In the genomic region with DNA sequence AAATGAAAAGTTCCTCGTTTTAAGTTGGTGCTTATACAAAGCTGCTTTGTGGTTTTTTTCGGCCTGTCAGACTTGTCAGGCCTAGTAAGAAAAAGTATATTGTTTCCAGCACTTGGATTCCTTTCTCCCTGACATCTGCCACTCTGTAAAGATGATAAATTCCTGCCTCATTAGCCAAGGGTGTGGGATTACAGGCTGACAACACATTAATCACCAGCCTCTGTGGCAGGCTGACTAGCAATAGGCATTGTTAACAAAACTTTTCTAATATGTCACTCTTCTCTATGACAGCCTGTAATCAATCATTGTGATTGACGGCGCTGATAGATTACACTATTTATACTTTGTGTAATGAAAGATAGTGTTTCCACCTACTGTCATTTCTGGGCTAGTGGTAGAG, we compare ENCODE assay signal across 1 cellular context.
A peak's percentile ranks its signal among the peaks of the same experiment; 100 is the strongest.
TF ChIP-seq lines count a peak whose summit lies in the region.

No MANE protein-coding gene starts in this region.

TF ChIP-seq in HEK293, 187 proteins besides CTCF, POLR2A, EP300 and RAD21 (continued from another document):
- TF ChIP-seq SP2 (tag by site-specific recombination; IDR thresholded peaks at IDR 0.05) (peak; percentile 65), KLF7 (tag by site-specific recombination; IDR thresholded peaks at IDR 0.05; ENCODE audit: borderline replicate concordance) (no peak), ZNF114 (tag by site-specific recombination; IDR thresholded peaks at IDR 0.05) (no peak), ZNF600 (tag by site-specific recombination; IDR thresholded peaks at IDR 0.05) (no peak), ZNF133 (tag by site-specific recombination; IDR thresholded peaks at IDR 0.05) (no peak), YY1 (tag by site-specific recombination; IDR thresholded peaks at IDR 0.05) (0 out of 2 replicates have a peak, but pooled peaks have one; percentile 21), GFI1B (tag by site-specific recombination; IDR thresholded peaks at IDR 0.05) (peak; percentile 73; the same call in 1 of the 2 replicates), ZNF521 (tag by site-specific recombination; IDR thresholded peaks at IDR 0.05) (no peak), ZNF561 (tag by site-specific recombination; IDR thresholded peaks at IDR 0.05; ENCODE audit: borderline replicate concordance) (no peak), ZNF248 (tag by site-specific recombination; IDR thresholded peaks at IDR 0.05) (no peak), GLI2 (tag by site-specific recombination; IDR thresholded peaks at IDR 0.05; ENCODE audit: borderline replicate concordance, low read depth) (0 out of 2 replicates have a peak, but pooled peaks have one; percentile 79), ZNF626 (tag by site-specific recombination; IDR thresholded peaks at IDR 0.05) (no peak), ZNF501 (tag by site-specific recombination; IDR thresholded peaks at IDR 0.05) (peak; percentile 57; the same call in 1 of the 2 replicates), ZNF664 (tag by site-specific recombination; IDR thresholded peaks at IDR 0.05) (peak; percentile 75), MZF1 (tag by site-specific recombination; IDR thresholded peaks at IDR 0.05; ENCODE audit: borderline replicate concordance) (no peak), KLF10 (tag by site-specific recombination; IDR thresholded peaks at IDR 0.05) (peak; percentile 53), ZBTB20 (tag by site-specific recombination; IDR thresholded peaks at IDR 0.05) (no peak), ZNF341 (tag by site-specific recombination; IDR thresholded peaks at IDR 0.05; ENCODE audit: low read depth) (no peak), MEIS1 (CRISPR knock-in tag; IDR thresholded peaks at IDR 0.05; ENCODE audit: borderline replicate concordance) (peak; percentile 72; the same call in 1 of the 2 replicates)
- TF ChIP-seq, protein P1, sequence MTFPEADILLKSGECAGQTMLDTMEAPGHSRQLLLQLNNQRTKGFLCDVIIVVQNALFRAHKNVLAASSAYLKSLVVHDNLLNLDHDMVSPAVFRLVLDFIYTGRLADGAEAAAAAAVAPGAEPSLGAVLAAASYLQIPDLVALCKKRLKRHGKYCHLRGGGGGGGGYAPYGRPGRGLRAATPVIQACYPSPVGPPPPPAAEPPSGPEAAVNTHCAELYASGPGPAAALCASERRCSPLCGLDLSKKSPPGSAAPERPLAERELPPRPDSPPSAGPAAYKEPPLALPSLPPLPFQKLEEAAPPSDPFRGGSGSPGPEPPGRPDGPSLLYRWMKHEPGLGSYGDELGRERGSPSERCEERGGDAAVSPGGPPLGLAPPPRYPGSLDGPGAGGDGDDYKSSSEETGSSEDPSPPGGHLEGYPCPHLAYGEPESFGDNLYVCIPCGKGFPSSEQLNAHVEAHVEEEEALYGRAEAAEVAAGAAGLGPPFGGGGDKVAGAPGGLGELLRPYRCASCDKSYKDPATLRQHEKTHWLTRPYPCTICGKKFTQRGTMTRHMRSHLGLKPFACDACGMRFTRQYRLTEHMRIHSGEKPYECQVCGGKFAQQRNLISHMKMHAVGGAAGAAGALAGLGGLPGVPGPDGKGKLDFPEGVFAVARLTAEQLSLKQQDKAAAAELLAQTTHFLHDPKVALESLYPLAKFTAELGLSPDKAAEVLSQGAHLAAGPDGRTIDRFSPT (tag by site-specific recombination; IDR thresholded peaks at IDR 0.05) = no peak; the same call in 1 of the 2 replicates
- TF ChIP-seq, protein P2, sequence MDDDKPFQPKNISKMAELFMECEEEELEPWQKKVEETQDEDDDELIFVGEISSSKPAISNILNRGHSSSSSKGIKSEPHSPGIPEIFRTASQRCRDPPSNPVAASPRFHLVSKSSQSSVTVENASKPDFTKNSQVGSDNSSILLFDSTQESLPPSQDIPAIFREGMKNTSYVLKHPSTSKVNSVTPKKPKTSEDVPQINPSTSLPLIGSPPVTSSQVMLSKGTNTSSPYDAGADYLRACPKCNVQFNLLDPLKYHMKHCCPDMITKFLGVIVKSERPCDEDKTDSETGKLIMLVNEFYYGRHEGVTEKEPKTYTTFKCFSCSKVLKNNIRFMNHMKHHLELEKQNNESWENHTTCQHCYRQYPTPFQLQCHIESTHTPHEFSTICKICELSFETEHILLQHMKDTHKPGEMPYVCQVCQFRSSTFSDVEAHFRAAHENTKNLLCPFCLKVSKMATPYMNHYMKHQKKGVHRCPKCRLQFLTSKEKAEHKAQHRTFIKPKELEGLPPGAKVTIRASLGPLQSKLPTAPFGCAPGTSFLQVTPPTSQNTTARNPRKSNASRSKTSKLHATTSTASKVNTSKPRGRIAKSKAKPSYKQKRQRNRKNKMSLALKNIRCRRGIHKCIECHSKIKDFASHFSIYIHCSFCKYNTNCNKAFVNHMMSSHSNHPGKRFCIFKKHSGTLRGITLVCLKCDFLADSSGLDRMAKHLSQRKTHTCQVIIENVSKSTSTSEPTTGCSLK (tag by site-specific recombination; IDR thresholded peaks at IDR 0.05) = no peak
- TF ChIP-seq, protein P3, sequence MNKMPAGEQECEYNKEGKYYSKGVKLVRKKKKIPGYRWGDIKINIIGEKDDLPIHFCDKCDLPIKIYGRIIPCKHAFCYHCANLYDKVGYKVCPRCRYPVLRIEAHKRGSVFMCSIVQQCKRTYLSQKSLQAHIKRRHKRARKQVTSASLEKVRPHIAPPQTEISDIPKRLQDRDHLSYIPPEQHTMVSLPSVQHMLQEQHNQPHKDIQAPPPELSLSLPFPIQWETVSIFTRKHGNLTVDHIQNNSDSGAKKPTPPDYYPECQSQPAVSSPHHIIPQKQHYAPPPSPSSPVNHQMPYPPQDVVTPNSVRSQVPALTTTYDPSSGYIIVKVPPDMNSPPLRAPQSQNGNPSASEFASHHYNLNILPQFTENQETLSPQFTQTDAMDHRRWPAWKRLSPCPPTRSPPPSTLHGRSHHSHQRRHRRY (tag by site-specific recombination; IDR thresholded peaks at IDR 0.05) = no peak
- TF ChIP-seq, protein P4, sequence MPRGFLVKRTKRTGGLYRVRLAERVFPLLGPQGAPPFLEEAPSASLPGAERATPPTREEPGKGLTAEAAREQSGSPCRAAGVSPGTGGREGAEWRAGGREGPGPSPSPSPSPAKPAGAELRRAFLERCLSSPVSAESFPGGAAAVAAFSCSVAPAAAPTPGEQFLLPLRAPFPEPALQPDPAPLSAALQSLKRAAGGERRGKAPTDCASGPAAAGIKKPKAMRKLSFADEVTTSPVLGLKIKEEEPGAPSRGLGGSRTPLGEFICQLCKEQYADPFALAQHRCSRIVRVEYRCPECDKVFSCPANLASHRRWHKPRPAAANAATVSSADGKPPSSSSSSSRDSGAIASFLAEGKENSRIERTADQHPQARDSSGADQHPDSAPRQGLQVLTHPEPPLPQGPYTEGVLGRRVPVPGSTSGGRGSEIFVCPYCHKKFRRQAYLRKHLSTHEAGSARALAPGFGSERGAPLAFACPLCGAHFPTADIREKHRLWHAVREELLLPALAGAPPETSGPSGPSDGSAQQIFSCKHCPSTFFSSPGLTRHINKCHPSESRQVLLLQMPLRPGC (tag by site-specific recombination; IDR thresholded peaks at IDR 0.05) = peak; percentile 60; the same call in 1 of the 2 replicates
